In genomic region chr3:172305974-172306373, GRCh38 we compare ENCODE assay signal across 1 cellular context.
TF ChIP-seq lines count a peak whose summit lies in the region.

No MANE protein-coding gene starts in this region.

TF ChIP-seq in IMR-90, 13 proteins besides CTCF, POLR2A, EP300 and RAD21:
- no peak for TF ChIP-seq MAFK (IDR thresholded peaks at IDR 0.05; ENCODE audit: low read depth, low read length)
- no peak for TF ChIP-seq SMC3 (IDR thresholded peaks at IDR 0.05; ENCODE audit: low read depth, low read length)
- no peak for TF ChIP-seq MAZ (IDR thresholded peaks at IDR 0.05; ENCODE audit: borderline replicate concordance, low read depth, low read length)
- TF ChIP-seq ELK1 (IDR thresholded peaks at IDR 0.05; ENCODE audit: borderline replicate concordance, low read depth, low read length): no peak
- no peak for TF ChIP-seq NFE2L2 (IDR thresholded peaks at IDR 0.05; ENCODE audit: low read depth, low read length)
- no peak for TF ChIP-seq RCOR1 (IDR thresholded peaks at IDR 0.05; ENCODE audit: insufficient replicate concordance, low read length)
